In genomic region chr1:26283226-26283853, GRCh38 we compare ENCODE assay signal across 9 cellular contexts. TPM values are rescaled to one million over a fixed set of nuclear protein-coding genes. Genes with fewer than 3 reads are reported as not detected.
DNase-seq lines count a peak whose midpoint lies in the region; ATAC-seq and TF ChIP-seq lines count a peak whose summit lies in the region.
"Had no signal": no experiment of that assay in that cellular context is flagged by ENCODE, and none has a peak within 500 bp of the region (broad histone marks: within the 10 kb centered on the region; RNA-seq: fewer than 3 reads in every experiment).

No MANE protein-coding gene starts in this region.

- TF ChIP-seq CTCF in HFFc6 (IDR thresholded peaks at IDR 0.05) (no peak), natural killer cell (IDR thresholded peaks at IDR 0.05) (no peak), endodermal cell (conservative IDR thresholded peaks at IDR 0.05) (no peak)

- DNase-seq in 8988T: peak; percentile 11
- no peak for DNase-seq in HFFc6
- DNase-seq in amniotic epithelial cell (ENCODE audit: low read depth): peak; percentile 32
- DNase-seq in natural killer cell: no peak
- no peak for DNase-seq in endodermal cell
- no peak for DNase-seq in SJCRH30
- no peak for DNase-seq in inferior parietal cortex (ENCODE audit: extremely low spot score)
- DNase-seq: ovary had no signal

- H3K27me3 Mint-ChIP-seq in HFFc6 (ENCODE audit: insufficient read depth): peaks cover 2% of the 10 kb centered on the region
- no peaks in the 10 kb centered on the region for H3K27me3 Mint-ChIP-seq in natural killer cell (ENCODE audit: low read depth in 2 of 2)
- no peaks in the 10 kb centered on the region for H3K27me3 Mint-ChIP-seq in endodermal cell (ENCODE audit: insufficient read depth)

- H3K4me3 ChIP-seq in endodermal cell (ENCODE audit: low read length) (no peak overlapping the region), SJCRH30 (no peak overlapping the region)
- H3K4me3 ChIP-seq: ovary had no signal

- ATAC-seq in natural killer cell (no peak), GM18873 (IDR thresholded peaks at IDR 0.05; ENCODE audit: low FRiP score, unreplicated experiment) (no peak)

- no peak overlapping the region for H3K9ac ChIP-seq in endodermal cell (ENCODE audit: extremely low read depth, low read length, poor library complexity, severe bottlenecking)

- H3K4me3 Mint-ChIP-seq in HFFc6 (peak overlapping the region; percentile 52), natural killer cell (peak overlapping the region; percentile 30), endodermal cell (no peak overlapping the region)

- H3K27ac ChIP-seq in endodermal cell (ENCODE audit: low read depth, low read length) (no peak overlapping the region), SJCRH30 (no peak overlapping the region)

- H3K4me1 Mint-ChIP-seq in HFFc6 (ENCODE audit: low read depth) (peaks cover 76% of the 10 kb centered on the region), natural killer cell (peaks cover 72 to 90% of the 10 kb centered on the region in 2 donors), endodermal cell (peaks cover 27% of the 10 kb centered on the region)

- H3K9me3 ChIP-seq in endodermal cell (ENCODE audit: control insufficient read depth, low read length): no peaks in the 10 kb centered on the region
- no peaks in the 10 kb centered on the region for H3K9me3 ChIP-seq in SJCRH30 (replicated peaks)
- H3K9me3 ChIP-seq: ovary had no signal

- H3K27ac Mint-ChIP-seq in HFFc6 (peak overlapping the region; percentile 97), natural killer cell (peak overlapping the region; percentile 86 to 96), endodermal cell (no peak overlapping the region)

- WGBS in endodermal cell (ENCODE audit: insufficient coverage in 1 of 2, insufficient read length in 1 of 2), 2 experiments: 90 to 95% methylated on average over 5 of the region's 5 CpGs

- H3K9me3 Mint-ChIP-seq in HFFc6 (no peaks in the 10 kb centered on the region), natural killer cell (no peaks in the 10 kb centered on the region), endodermal cell (no peaks in the 10 kb centered on the region)

- H3K36me3 ChIP-seq in endodermal cell (ENCODE audit: control insufficient read depth, insufficient read depth, low read length): peaks cover 11% of the 10 kb centered on the region
- H3K36me3 ChIP-seq in SJCRH30: no peaks in the 10 kb centered on the region
- H3K36me3 ChIP-seq: ovary had no signal

- no peaks in the 10 kb centered on the region for H3K27me3 ChIP-seq in endodermal cell (ENCODE audit: control insufficient read depth, insufficient read depth, low read length, poor library complexity, severe bottlenecking)
- H3K27me3 ChIP-seq in SJCRH30: no peaks in the 10 kb centered on the region
- H3K27me3 ChIP-seq: ovary had no signal

- intact Hi-C loops in natural killer cell (cut with micrococcal nuclease): no loop called here

- H3K4me1 ChIP-seq in endodermal cell (ENCODE audit: control insufficient read depth, insufficient read depth, low read length): peaks cover 11% of the 10 kb centered on the region
- peaks cover 39% of the 10 kb centered on the region for H3K4me1 ChIP-seq in SJCRH30

- H3K36me3 Mint-ChIP-seq in HFFc6 (ENCODE audit: low read depth): peaks cover 19% of the 10 kb centered on the region
- no peaks in the 10 kb centered on the region for H3K36me3 Mint-ChIP-seq in natural killer cell
- H3K36me3 Mint-ChIP-seq in endodermal cell (ENCODE audit: low read depth): peaks cover 9% of the 10 kb centered on the region

RNA-seq across cellular contexts. Expression of gene SH3BGRL3, which starts 3.5 kb away (rescaled TPM):
- total RNA-seq in HFFc6 (2021; fragmentation: NEBNext Ultra II Directional; extraction: Animal tissue kit (Norgen Biotek cat#: 25700)): 100 to 1,000 TPM; 731 to 914 (median 779) TPM
- 100 to 1,000 TPM; 396 to 488 (median 437) TPM for total RNA-seq in natural killer cell
- total RNA-seq in endodermal cell: 100 to 1,000 TPM; 119 to 132 TPM
- 187 TPM for polyA plus RNA-seq in endodermal cell (2013, experiment 1 of 2)
- 194 TPM for polyA plus RNA-seq in endodermal cell (2013, experiment 2 of 2)
- 41.5 and 43.4 TPM in 2 replicates for total RNA-seq in SJCRH30 (2014; rRNA removed; shearing (Covaris generic))

RNA-seq across cellular contexts. Expression of gene UBXN11, which starts 23.1 kb away (rescaled TPM):
- 10 to 100 TPM in 4 of 6 experiments, 1 to 10 TPM in 2; 9.5 to 11.9 (median 10.5) TPM for total RNA-seq in HFFc6 (2021; fragmentation: NEBNext Ultra II Directional; extraction: Animal tissue kit (Norgen Biotek cat#: 25700))
- 10 to 100 TPM; 22.7 to 32.0 (median 31.7) TPM for total RNA-seq in natural killer cell
- 10 to 100 TPM; 24.3 to 30.3 TPM for total RNA-seq in endodermal cell
- 18.5 TPM for polyA plus RNA-seq in endodermal cell (2013, experiment 1 of 2)
- polyA plus RNA-seq in endodermal cell (2013, experiment 2 of 2): 19.1 TPM
- total RNA-seq in SJCRH30 (2014; rRNA removed; shearing (Covaris generic)): 3.5 and 5.3 TPM in 2 replicates

RNA-seq across cellular contexts. Expression of gene CD52, which starts 34.4 kb away (rescaled TPM):
- total RNA-seq in HFFc6 (2021; fragmentation: NEBNext Ultra II Directional; extraction: Animal tissue kit (Norgen Biotek cat#: 25700)): not detected
- 100 to 1,000 TPM; 454 to 485 (median 482) TPM for total RNA-seq in natural killer cell
- total RNA-seq in endodermal cell: 1 to 10 TPM; 3.7 to 4.4 TPM
- 0.82 TPM for polyA plus RNA-seq in endodermal cell (2013, experiment 1 of 2)
- not detected for polyA plus RNA-seq in endodermal cell (2013, experiment 2 of 2)
- not detected in 2 replicates for total RNA-seq in SJCRH30 (2014; rRNA removed; shearing (Covaris generic))

RNA-seq across cellular contexts. Expression of gene CEP85, which starts 49.3 kb away (rescaled TPM):
- 1 to 10 TPM; 4.9 to 8.6 (median 8.4) TPM for total RNA-seq in HFFc6 (2021; fragmentation: NEBNext Ultra II Directional; extraction: Animal tissue kit (Norgen Biotek cat#: 25700))
- total RNA-seq in natural killer cell: 10 to 100 TPM; 13.0 to 20.4 (median 18.0) TPM
- 10 to 100 TPM; 25.6 to 43.6 TPM for total RNA-seq in endodermal cell
- 35.5 TPM for polyA plus RNA-seq in endodermal cell (2013, experiment 1 of 2)
- 29.0 TPM for polyA plus RNA-seq in endodermal cell (2013, experiment 2 of 2)
- 34.8 and 39.1 TPM in 2 replicates for total RNA-seq in SJCRH30 (2014; rRNA removed; shearing (Covaris generic))

Comparison
In these comparisons a context has a peak if more than half of its experiments do, and no peak if none do; other contexts are left out.
1. DNase-seq: peak in 8988T (single experiment) and amniotic epithelial cell (single experiment); none in HFFc6 (single experiment), natural killer cell (single experiment), endodermal cell (single experiment), SJCRH30 (0 of 2) and inferior parietal cortex (single experiment).
2. RNA of gene CD52, which starts 34.4 kb away (total RNA-seq): 454 to 485 TPM in natural killer cell; 3.7 to 4.4 TPM in endodermal cell, not detected in HFFc6 and not detected in SJCRH30; every median in the first group is over 10 times any median in the second.